In genomic region chr5:93039888-93040287, GRCh38 we compare ENCODE assay signal across 15 cellular contexts.
DNase-seq lines count a peak whose midpoint lies in the region; ATAC-seq, FAIRE-seq and TF ChIP-seq lines count a peak whose summit lies in the region.
"Had no signal": no experiment of that assay in that cellular context is flagged by ENCODE, and none has a peak within 500 bp of the region (broad histone marks: within the 10 kb centered on the region; RNA-seq: fewer than 3 reads in every experiment).

No MANE protein-coding gene starts in this region.

- H4K20me1 ChIP-seq in MM.1S (ENCODE audit: insufficient read depth, low read length): no peaks in the 10 kb centered on the region

- H3K9me3 ChIP-seq in A549 (no peaks in the 10 kb centered on the region), MM.1S (replicated peaks; ENCODE audit: insufficient read depth, low read length) (no peaks in the 10 kb centered on the region)
- H3K9me3 ChIP-seq: Caco-2 had no signal

- H3F3A ChIP-seq in MM.1S (ENCODE audit: insufficient read depth, low read length): no peaks in the 10 kb centered on the region

- no peak overlapping the region for H3K4me3 ChIP-seq in A549
- H3K4me3 ChIP-seq in MM.1S (ENCODE audit: low read length): no peak overlapping the region
- H3K4me3 ChIP-seq: GM12878, GM23338 had no signal

- no peaks in the 10 kb centered on the region for H3K79me2 ChIP-seq in MM.1S (ENCODE audit: low read length)

- H3K27ac ChIP-seq in A549 (no peak overlapping the region), MM.1S (ENCODE audit: low read length) (no peak overlapping the region)

- TF ChIP-seq CTCF in A549 (IDR thresholded peaks at IDR 0.05): no peak
- no peak for TF ChIP-seq CTCF in MM.1S (IDR thresholded peaks at IDR 0.05; ENCODE audit: low read length)

- H3K9ac ChIP-seq in MM.1S (ENCODE audit: low read length): no peak overlapping the region

- POLR2A ChIA-PET in A549 (lab: Yijun Ruan, JAX): no interaction called here

- no peak for DNase-seq in A549 (ENCODE audit: low read depth in 1 of 2, low spot score in 1 of 2)
- DNase-seq in DMS53 (lab: John Stamatoyannopoulos, UW): peak; percentile 96
- DNase-seq in NCI-H748 treated with DMSO at 0.1 percent for 48 hours (lab: John Stamatoyannopoulos, UW): peak; percentile 86
- DNase-seq in MM.1S: no peak
- DNase-seq in stimulated activated CD4-positive, alpha-beta T cell treated with anti-CD3 and anti-CD28 coated beads, Interleukin-1b, Interleukin-23, amount 100 ng/mL, for 48 hours: no peak
- DNase-seq in NOMO-1 treated with dmso at 0.1 percent for 144 hours (lab: John Stamatoyannopoulos, UW; ENCODE audit: unreplicated experiment): no peak
- DNase-seq in activated CD8-positive, alpha-beta memory T cell treated with anti-CD3 and anti-CD28 coated beads, Interleukin-2, amount 50 U/mL, for 48 hours: no peak
- DNase-seq: Caco-2; CD8-positive, alpha-beta memory T cell; DMS79; H7 had no signal

- H3K4me1 ChIP-seq in A549 (no peaks in the 10 kb centered on the region), MM.1S (ENCODE audit: low read length) (no peaks in the 10 kb centered on the region)
- H3K4me1 ChIP-seq: Caco-2 had no signal

- no peaks in the 10 kb centered on the region for H3K27me3 ChIP-seq in MM.1S (replicated peaks; ENCODE audit: insufficient read depth, low read length)

- TF ChIP-seq RAD21 in A549 (conservative IDR thresholded peaks at IDR 0.05 in 1 of 2, IDR thresholded peaks at IDR 0.05 in 1 of 2): no peak

- peak; percentile 54 for FAIRE-seq in A549 (lab: Jason Lieb, UNC)
- FAIRE-seq: GM12878, GM18507 had no signal

- TF ChIP-seq POLR2A in A549 (IDR thresholded peaks at IDR 0.05; ENCODE audit: low read length): no peak

- H3K36me3 ChIP-seq in MM.1S (replicated peaks; ENCODE audit: insufficient read depth, low read length): no peaks in the 10 kb centered on the region

- no peaks in the 10 kb centered on the region for H3K9me2 ChIP-seq in MM.1S (replicated peaks; ENCODE audit: insufficient read depth, low read length)

- no peak for ATAC-seq in A549
- peak; percentile 77 for ATAC-seq in esophagus mucosa
- ATAC-seq: GM12878, GM23338 had no signal

- H2AFZ ChIP-seq in MM.1S (ENCODE audit: low read length): no peak overlapping the region
- H2AFZ ChIP-seq: GM23338 had no signal

- no peak for TF ChIP-seq EP300 in A549 (IDR thresholded peaks at IDR 0.05)

- no peak overlapping the region for H3K4me2 ChIP-seq in A549
- H3K4me2 ChIP-seq in MM.1S (ENCODE audit: low read depth, low read length): no peak overlapping the region
- H3K4me2 ChIP-seq: GM23338 had no signal

- CTCF ChIA-PET in A549 (lab: Yijun Ruan, JAX): interaction anchor here (1.2 kb wide), 1 partner anchor 29 kb away, joined by 4 read pairs; no protein-coding TSS in a partner anchor

TF ChIP-seq in A549, 52 proteins besides CTCF, POLR2A, EP300 and RAD21:
- TF ChIP-seq ZNF302 (CRISPR knock-in tag; IDR thresholded peaks at IDR 0.05): no peak
- TF ChIP-seq, protein P1, sequence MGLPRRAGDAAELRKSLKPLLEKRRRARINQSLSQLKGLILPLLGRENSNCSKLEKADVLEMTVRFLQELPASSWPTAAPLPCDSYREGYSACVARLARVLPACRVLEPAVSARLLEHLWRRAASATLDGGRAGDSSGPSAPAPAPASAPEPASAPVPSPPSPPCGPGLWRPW (IDR thresholded peaks at IDR 0.05): no peak
- TF ChIP-seq, protein P2, sequence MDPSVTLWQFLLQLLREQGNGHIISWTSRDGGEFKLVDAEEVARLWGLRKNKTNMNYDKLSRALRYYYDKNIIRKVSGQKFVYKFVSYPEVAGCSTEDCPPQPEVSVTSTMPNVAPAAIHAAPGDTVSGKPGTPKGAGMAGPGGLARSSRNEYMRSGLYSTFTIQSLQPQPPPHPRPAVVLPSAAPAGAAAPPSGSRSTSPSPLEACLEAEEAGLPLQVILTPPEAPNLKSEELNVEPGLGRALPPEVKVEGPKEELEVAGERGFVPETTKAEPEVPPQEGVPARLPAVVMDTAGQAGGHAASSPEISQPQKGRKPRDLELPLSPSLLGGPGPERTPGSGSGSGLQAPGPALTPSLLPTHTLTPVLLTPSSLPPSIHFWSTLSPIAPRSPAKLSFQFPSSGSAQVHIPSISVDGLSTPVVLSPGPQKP (IDR thresholded peaks at IDR 0.05; ENCODE audit: low read depth, low read length): no peak
- no peak for TF ChIP-seq POLR2AphosphoS2 (conservative IDR thresholded peaks at IDR 0.05; ENCODE audit: low read length)
- TF ChIP-seq, protein P3, sequence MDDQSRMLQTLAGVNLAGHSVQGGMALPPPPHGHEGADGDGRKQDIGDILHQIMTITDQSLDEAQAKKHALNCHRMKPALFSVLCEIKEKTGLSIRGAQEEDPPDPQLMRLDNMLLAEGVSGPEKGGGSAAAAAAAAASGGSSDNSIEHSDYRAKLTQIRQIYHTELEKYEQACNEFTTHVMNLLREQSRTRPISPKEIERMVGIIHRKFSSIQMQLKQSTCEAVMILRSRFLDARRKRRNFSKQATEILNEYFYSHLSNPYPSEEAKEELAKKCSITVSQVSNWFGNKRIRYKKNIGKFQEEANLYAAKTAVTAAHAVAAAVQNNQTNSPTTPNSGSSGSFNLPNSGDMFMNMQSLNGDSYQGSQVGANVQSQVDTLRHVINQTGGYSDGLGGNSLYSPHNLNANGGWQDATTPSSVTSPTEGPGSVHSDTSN (IDR thresholded peaks at IDR 0.05): no peak
- no peak for TF ChIP-seq BHLHE40 (IDR thresholded peaks at IDR 0.05; ENCODE audit: low read depth, low read length)

Comparison
In these comparisons a context has a peak if more than half of its experiments do, and no peak if none do; other contexts are left out.
1. DNase-seq: peak in DMS53 (single experiment) and NCI-H748 treated with DMSO at 0.1 percent for 48 hours (single experiment); none in A549 (0 of 2), MM.1S (single experiment), stimulated activated CD4-positive, alpha-beta T cell treated with anti-CD3 and anti-CD28 coated beads, Interleukin-1b, Interleukin-23, amount 100 ng/mL, for 48 hours (single experiment), NOMO-1 treated with dmso at 0.1 percent for 144 hours (single experiment) and activated CD8-positive, alpha-beta memory T cell treated with anti-CD3 and anti-CD28 coated beads, Interleukin-2, amount 50 U/mL, for 48 hours (single experiment).